26 cellular contexts compared by ENCODE assay signal in the genomic region with DNA sequence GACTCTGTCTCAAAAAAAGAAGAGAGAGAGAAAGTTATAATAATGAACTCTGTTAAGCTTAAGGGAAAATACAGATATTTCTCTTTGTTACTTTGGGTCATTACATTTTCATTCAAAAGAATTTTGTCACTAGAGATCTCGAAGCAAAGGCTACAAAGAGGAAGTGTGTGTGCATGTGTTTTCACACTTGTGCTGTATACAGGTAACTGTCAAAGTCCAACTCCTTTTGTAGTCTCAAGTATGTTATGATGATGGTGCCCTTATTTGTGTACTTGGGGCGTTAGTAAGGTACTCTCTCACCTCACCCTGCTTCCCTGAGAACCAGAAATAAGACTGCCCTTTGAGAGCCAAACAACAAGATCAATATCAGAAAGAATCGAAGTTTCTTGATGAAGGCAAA.
"Had no signal": no experiment of that assay in that cellular context is flagged by ENCODE, and none has a peak within 500 bp of the region (broad histone marks: within the 10 kb centered on the region; RNA-seq: fewer than 3 reads in every experiment).

No MANE protein-coding gene starts in this region.

- H3K4me1 ChIP-seq: suprapubic skin, thyroid gland, tibial artery, transverse colon, upper lobe of right lung, uterus, vagina had no signal

- H3K9me3 ChIP-seq: stomach, suprapubic skin, testis, thoracic aorta, thyroid gland, tibial artery, tibial nerve, transverse colon, upper lobe of left lung, upper lobe of right lung, uterus, vagina had no signal

- H3K36me3 ChIP-seq: stomach, suprapubic skin, thoracic aorta, thyroid gland, tibial artery, tibial nerve, transverse colon, upper lobe of left lung, upper lobe of right lung, uterus, vagina had no signal

- ATAC-seq: stimulated activated effector memory CD8-positive, alpha-beta T cell treated with anti-CD3 and anti-CD28 coated beads, Interleukin-12 subunit alpha, Interleukin-12 subunit beta, amount 100 ng/mL, for 72 hours; stimulated activated memory B cell treated with anti-CD40 and anti-IgM and Interleukin-4, amounts not matched to agents 10 μg/mL and 1 μg/mL and 100 μg/mL, for 72 hours; stimulated activated naive B cell treated with anti-CD40 and anti-IgM and Interleukin-4, amounts not matched to agents 10 μg/mL and 1 μg/mL and 100 μg/mL, for 72 hours; stimulated activated naive CD8-positive, alpha-beta T cell treated with anti-CD3 and anti-CD28 coated beads, Interleukin-15, amount 100 ng/mL, for 72 hours; stimulated activated naive CD8-positive, alpha-beta T cell treated with anti-CD3 and anti-CD28 coated beads, Interleukin-15, Interleukin-2, amounts not matched to agents 100 U/mL and 50 U/mL, for 24 hours; upper lobe of right lung had no signal

- DNase-seq: stimulated activated CD4-positive, alpha-beta T cell treated with anti-CD3 and anti-CD28 coated beads, Interleukin-2, amount 100 ng/mL, for 48 hours; stimulated activated CD4-positive, alpha-beta T cell treated with anti-CD3 and anti-CD28 coated beads, Interleukin-4, amount 100 ng/mL, for 1 hour; stimulated activated CD4-positive, alpha-beta T cell treated with anti-CD3 and anti-CD28 coated beads, Interleukin-4, amount 100 ng/mL, for 24 hours; stimulated activated CD4-positive, alpha-beta T cell treated with anti-CD3 and anti-CD28 coated beads, Interleukin-4, amount 100 ng/mL, for 4 hours; stimulated activated CD8-positive, alpha-beta memory T cell treated with anti-CD3 and anti-CD28 coated beads, Interleukin-4, amount 100 ng/mL, for 48 hours; stimulated activated naive B cell treated with anti-CD40 and anti-IgM and Interleukin-4, amounts not matched to agents 10 μg/mL and 1 μg/mL and 100 μg/mL, for 72 hours; stimulated activated naive CD4-positive, alpha-beta T cell; stimulated activated naive CD4-positive, alpha-beta T cell treated with Interleukin-2 at 50 U/mL for 16 hours; stimulated activated naive CD8-positive, alpha-beta T cell treated with anti-CD3 and anti-CD28 coated beads, Interleukin-15, amount 100 ng/mL, for 72 hours; stimulated activated naive CD8-positive, alpha-beta T cell treated with anti-CD3 and anti-CD28 coated beads, Interleukin-15, Interleukin-2, amounts not matched to agents 100 U/mL and 50 U/mL, for 24 hours; stomach; substantia nigra; testis; thyroid gland; tibial artery; transverse colon; upper lobe of left lung; upper lobe of right lung; uterus had no signal

- H3K27ac ChIP-seq: stomach, suprapubic skin, testis, thoracic aorta, thyroid gland, tibial artery, tibial nerve, transverse colon, upper lobe of left lung, upper lobe of right lung, uterus, vagina had no signal

- FAIRE-seq: urothelium cell line had no signal

- H3K27me3 ChIP-seq: testis, thyroid gland, tibial nerve, upper lobe of left lung, upper lobe of right lung, vagina had no signal

- H3K4me3 ChIP-seq: stomach, suprapubic skin, testis, thoracic aorta, thyroid gland, tibial artery, tibial nerve, transverse colon, upper lobe of left lung, upper lobe of right lung, uterus, vagina had no signal
